Comparison of ENCODE assay signal across 20 cellular contexts in genomic region chr11:865512-866430, GRCh38. TPM values are rescaled to one million over a fixed set of nuclear protein-coding genes. Genes with fewer than 3 reads are reported as not detected.
A peak's percentile ranks its signal among the peaks of the same experiment; 100 is the strongest.
DNase-seq lines count a peak whose midpoint lies in the region; ATAC-seq, FAIRE-seq and TF ChIP-seq lines count a peak whose summit lies in the region.
"Had no signal": no experiment of that assay in that cellular context is flagged by ENCODE, and none has a peak within 500 bp of the region (broad histone marks: within the 10 kb centered on the region; RNA-seq: fewer than 3 reads in every experiment).

No MANE protein-coding gene starts in this region.

- TF ChIP-seq RAD21 in HepG2 (CRISPR knock-in tag; IDR thresholded peaks at IDR 0.05): no peak

- H3K4me2 ChIP-seq in HepG2 (ENCODE audit: low read depth, low read length): no peak overlapping the region
- H3K4me2 ChIP-seq: PC-9 had no signal

- H4K20me1 ChIP-seq in HepG2 (ENCODE audit: insufficient read depth, low read length): no peaks in the 10 kb centered on the region

- peak overlapping the region; percentile 15 for H3K4me3 Mint-ChIP-seq in activated naive CD4-positive, alpha-beta T cell treated with anti-CD3 and anti-CD28 coated beads, Interleukin-2, amount 50 U/mL, for 24 hours
- H3K4me3 Mint-ChIP-seq in activated naive CD4-positive, alpha-beta T cell treated with anti-CD3 and anti-CD28 coated beads for 36 hours: no peak overlapping the region
- no peak overlapping the region for H3K4me3 Mint-ChIP-seq in central memory CD8-positive, alpha-beta T cell
- H3K4me3 Mint-ChIP-seq in CD4-positive, alpha-beta T cell: no peak overlapping the region
- H3K4me3 Mint-ChIP-seq: IgD-negative memory B cell had no signal

- H3K36me3 ChIP-seq in HepG2 (replicated peaks in 1 of 2; ENCODE audit: control insufficient read depth in 1 of 2, insufficient read depth in 2 of 2, low read length in 2 of 2): peaks cover 3 to 6% of the 10 kb centered on the region in 2 experiments; a peak in 2 of 5 replicates

- no peak for TF ChIP-seq CTCF in HepG2 (CRISPR knock-in tag; IDR thresholded peaks at IDR 0.05)
- no peak for TF ChIP-seq CTCF in CD4-positive, alpha-beta T cell (IDR thresholded peaks at IDR 0.05)

- TF ChIP-seq EP300 in HepG2 (IDR thresholded peaks at IDR 0.05; ENCODE audit: low read depth in 2 of 2, low read length in 2 of 2) (no peak), HepG2 (CRISPR knock-in tag; IDR thresholded peaks at IDR 0.05; ENCODE audit: borderline replicate concordance) (no peak)

- H3K27ac ChIP-seq in HepG2 (ENCODE audit: extremely low read length, insufficient read depth, low read length): no peak overlapping the region
- H3K27ac ChIP-seq in CD4-positive, alpha-beta T cell (ENCODE audit: low read depth, low read length): no peak overlapping the region
- no peak overlapping the region for H3K27ac ChIP-seq in substantia nigra (ENCODE audit: low read depth, low read length, poor library complexity, severe bottlenecking)
- H3K27ac ChIP-seq: PC-9 had no signal

- H3K9me3 Mint-ChIP-seq in activated naive CD4-positive, alpha-beta T cell treated with anti-CD3 and anti-CD28 coated beads, Interleukin-2, amount 50 U/mL, for 24 hours: no peaks in the 10 kb centered on the region
- no peaks in the 10 kb centered on the region for H3K9me3 Mint-ChIP-seq in activated naive CD4-positive, alpha-beta T cell treated with anti-CD3 and anti-CD28 coated beads for 36 hours
- H3K9me3 Mint-ChIP-seq in central memory CD8-positive, alpha-beta T cell: no peaks in the 10 kb centered on the region
- no peaks in the 10 kb centered on the region for H3K9me3 Mint-ChIP-seq in CD4-positive, alpha-beta T cell
- H3K9me3 Mint-ChIP-seq: IgD-negative memory B cell had no signal

- no peak overlapping the region for H3K9ac ChIP-seq in HepG2 (ENCODE audit: insufficient read depth, low read depth, low read length)

- ATAC-seq in central memory CD8-positive, alpha-beta T cell (replicated peaks; ENCODE audit: extremely low read depth, poor library complexity, severe bottlenecking): no peak
- no peak for ATAC-seq in HepG2
- ATAC-seq in CD4-positive, alpha-beta T cell (ENCODE audit: poor library complexity): no peak

- no TSS peak for BruUV-seq in HepG2 (replicated peaks; lab: Mats Ljungman, UMichigan)

- H3K4me3 ChIP-seq in HepG2 (replicated peaks in 1 of 3; ENCODE audit: insufficient read depth in 1 of 3, low read depth in 2 of 3, low read length in 3 of 3): no peak overlapping the region
- H3K4me3 ChIP-seq: PC-9 had no signal

- TF ChIP-seq POLR2A in HepG2 (IDR thresholded peaks at IDR 0.05; ENCODE audit: insufficient read depth in 1 of 2, low read depth in 2 of 2, low read length in 2 of 2): 0 out of 4 replicates have a peak, but pooled peaks of 1 of the 2 experiments have one; percentile 36

- no peaks in the 10 kb centered on the region for H3K36me3 Mint-ChIP-seq in activated naive CD4-positive, alpha-beta T cell treated with anti-CD3 and anti-CD28 coated beads, Interleukin-2, amount 50 U/mL, for 24 hours
- no peaks in the 10 kb centered on the region for H3K36me3 Mint-ChIP-seq in activated naive CD4-positive, alpha-beta T cell treated with anti-CD3 and anti-CD28 coated beads for 36 hours (ENCODE audit: low read depth)
- H3K36me3 Mint-ChIP-seq in central memory CD8-positive, alpha-beta T cell (ENCODE audit: insufficient read depth): peaks cover 4% of the 10 kb centered on the region
- H3K36me3 Mint-ChIP-seq in CD4-positive, alpha-beta T cell (ENCODE audit: low read depth): no peaks in the 10 kb centered on the region
- H3K36me3 Mint-ChIP-seq: IgD-negative memory B cell had no signal

- 89% methylated on average over 24 of the region's 39 CpGs for WGBS in HepG2 (ENCODE audit: low lambda C conversion rate)

- intact Hi-C loops in activated naive CD4-positive, alpha-beta T cell treated with anti-CD3 and anti-CD28 coated beads for 36 hours (cut with micrococcal nuclease): no loop called here
- intact Hi-C loops in HepG2 (cut with micrococcal nuclease; ENCODE audit: unreplicated experiment): no loop called here
- intact Hi-C loops in CD4-positive, alpha-beta T cell (cut with DNase I, micrococcal nuclease): no loop called here

- no peaks in the 10 kb centered on the region for H3K9me3 ChIP-seq in HepG2 (ENCODE audit: low read length)
- no peaks in the 10 kb centered on the region for H3K9me3 ChIP-seq in CD4-positive, alpha-beta T cell (ENCODE audit: control insufficient read depth, low read length)

- no peak for DNase-seq in activated naive CD4-positive, alpha-beta T cell treated with anti-CD3 and anti-CD28 coated beads for 36 hours
- DNase-seq in central memory CD8-positive, alpha-beta T cell (ENCODE audit: low spot score in 2 of 2): no peak
- DNase-seq in HepG2 (ENCODE audit: low spot score) (no peak), SW480 (ENCODE audit: low spot score) (no peak), cerebellum (ENCODE audit: low spot score) (no peak), substantia nigra (lab: John Stamatoyannopoulos, UW) (no peak)
- no peak for DNase-seq in CD4-positive, alpha-beta T cell
- DNase-seq: COR-L47, DMS53, NCI-H1048, NCI-H1417, NCI-H1694, NCI-H2029 treated with DMSO at 0.1 percent for 48 hours, NCI-H526 treated with DMSO at 0.1 percent for 48 hours, PC-9, RPMI8226, SHP77 treated with DMSO at 0.1 percent for 48 hours had no signal

- FAIRE-seq in HepG2 (lab: Jason Lieb, UNC): no peak

- no peak overlapping the region for H3K27ac Mint-ChIP-seq in activated naive CD4-positive, alpha-beta T cell treated with anti-CD3 and anti-CD28 coated beads, Interleukin-2, amount 50 U/mL, for 24 hours
- H3K27ac Mint-ChIP-seq in activated naive CD4-positive, alpha-beta T cell treated with anti-CD3 and anti-CD28 coated beads for 36 hours: no peak overlapping the region
- peak overlapping the region; percentile 61 for H3K27ac Mint-ChIP-seq in central memory CD8-positive, alpha-beta T cell (ENCODE audit: low read depth)
- no peak overlapping the region for H3K27ac Mint-ChIP-seq in CD4-positive, alpha-beta T cell
- H3K27ac Mint-ChIP-seq: IgD-negative memory B cell had no signal

- POLR2A ChIA-PET in HepG2 (lab: Yijun Ruan, JAX): interaction anchor here (1.0 kb wide), 1 partner anchor 624 kb away, joined by 3 read pairs; no protein-coding TSS in a partner anchor
- POLR2A ChIA-PET in CD4-positive, alpha-beta T cell (lab: Charles Lee): no interaction called here

- H2AFZ ChIP-seq in HepG2 (ENCODE audit: low read length): no peak overlapping the region
- H2AFZ ChIP-seq: PC-9 had no signal

- CTCF ChIA-PET in activated naive CD4-positive, alpha-beta T cell treated with anti-CD3 and anti-CD28 coated beads for 36 hours (lab: Charles Lee): no interaction called here
- CTCF ChIA-PET in HepG2 (lab: Yijun Ruan, JAX; ENCODE audit: low intra/inter-chr PET ratio, low total read pairs): no interaction called here
- CTCF ChIA-PET in CD4-positive, alpha-beta T cell (lab: Charles Lee): no interaction called here

- no peaks in the 10 kb centered on the region for H3K27me3 Mint-ChIP-seq in activated naive CD4-positive, alpha-beta T cell treated with anti-CD3 and anti-CD28 coated beads, Interleukin-2, amount 50 U/mL, for 24 hours
- H3K27me3 Mint-ChIP-seq in activated naive CD4-positive, alpha-beta T cell treated with anti-CD3 and anti-CD28 coated beads for 36 hours (ENCODE audit: low read depth): no peaks in the 10 kb centered on the region
- no peaks in the 10 kb centered on the region for H3K27me3 Mint-ChIP-seq in central memory CD8-positive, alpha-beta T cell
- no peaks in the 10 kb centered on the region for H3K27me3 Mint-ChIP-seq in CD4-positive, alpha-beta T cell
- H3K27me3 Mint-ChIP-seq: IgD-negative memory B cell had no signal

- in situ Hi-C loops in HepG2 (cut with HindIII; ENCODE audit: extremely low pct_ligation_motif_present, low pct_unique_long_range_greater_than_20kb): no loop called here

- H3K4me1 ChIP-seq in HepG2 (ENCODE audit: insufficient read depth, low read length): 0 out of 2 replicates have a peak, but pooled peaks cover 8% of the 10 kb centered on the region

- no peaks in the 10 kb centered on the region for H3K79me2 ChIP-seq in HepG2 (ENCODE audit: insufficient read depth, low read length)

- no peaks in the 10 kb centered on the region for H3K4me1 Mint-ChIP-seq in activated naive CD4-positive, alpha-beta T cell treated with anti-CD3 and anti-CD28 coated beads, Interleukin-2, amount 50 U/mL, for 24 hours
- H3K4me1 Mint-ChIP-seq in activated naive CD4-positive, alpha-beta T cell treated with anti-CD3 and anti-CD28 coated beads for 36 hours (ENCODE audit: low read depth): no peaks in the 10 kb centered on the region
- no peaks in the 10 kb centered on the region for H3K4me1 Mint-ChIP-seq in central memory CD8-positive, alpha-beta T cell
- H3K4me1 Mint-ChIP-seq in CD4-positive, alpha-beta T cell (ENCODE audit: low read depth): no peaks in the 10 kb centered on the region
- H3K4me1 Mint-ChIP-seq: IgD-negative memory B cell had no signal

- H3K27me3 ChIP-seq in HepG2 (ENCODE audit: control insufficient read depth in 1 of 2, insufficient read depth in 2 of 2, low read length in 2 of 2): no peaks in the 10 kb centered on the region
- no peaks in the 10 kb centered on the region for H3K27me3 ChIP-seq in CD4-positive, alpha-beta T cell (ENCODE audit: control insufficient read depth, insufficient read depth, low read length)

RNA-seq across cellular contexts. Expression of gene TSPAN4, which starts 23.1 kb away (rescaled TPM):
- 1 to 10 TPM; 5.0 to 6.3 TPM for total RNA-seq in activated naive CD4-positive, alpha-beta T cell treated with anti-CD3 and anti-CD28 coated beads for 36 hours
- total RNA-seq in HepG2 (2016; rRNA removed; fragmentation: Illumina TruSeq; extraction: Trizol) (13.2 and 31.7 TPM in 2 replicates), cerebellum (34.8 TPM)
- total RNA-seq in HepG2 (2016; cell fraction: cytosol; rRNA removed; fragmentation: Illumina TruSeq; extraction: Trizol; ENCODE audit: low read depth): 8.9 and 10.0 TPM in 2 replicates
- total RNA-seq in HepG2 (2016; cell fraction: insoluble cytoplasmic fraction; rRNA removed; fragmentation: Illumina TruSeq; extraction: Trizol): 12.0 and 31.8 TPM in 2 replicates
- 11.0 and 13.5 TPM in 2 replicates for total RNA-seq in HepG2 (2016; cell fraction: membrane; rRNA removed; fragmentation: Illumina TruSeq; extraction: Trizol)
- total RNA-seq in HepG2 (2016; cell fraction: nucleus; rRNA removed; fragmentation: Illumina TruSeq; extraction: Trizol): 26.1 and 32.6 TPM in 2 replicates
- polyA plus RNA-seq in HepG2 (2011; rRNA removed): 68.3 and 88.5 TPM in 2 replicates
- 60.2 and 113 TPM in 2 replicates for polyA plus RNA-seq in HepG2 (2011; cell fraction: cytosol; rRNA removed)
- 232 and 327 TPM in 2 replicates for polyA plus RNA-seq in HepG2 (2011; cell fraction: nucleus; rRNA removed)
- polyA plus RNA-seq in HepG2 (2012): 22.7 and 28.5 TPM in 2 replicates
- 10.4 TPM in 2 replicates for polyA plus RNA-seq in HepG2 (2016; cell fraction: cytosol; fragmentation: Illumina TruSeq; extraction: Trizol; ENCODE audit: low read depth)
- polyA plus RNA-seq in HepG2 (2016; cell fraction: insoluble cytoplasmic fraction; fragmentation: Illumina TruSeq; extraction: Trizol; ENCODE audit: low read depth): 11.8 and 12.7 TPM in 2 replicates
- polyA plus RNA-seq in HepG2 (2016; cell fraction: membrane; fragmentation: Illumina TruSeq; extraction: Trizol; ENCODE audit: low read depth): 8.5 and 12.0 TPM in 2 replicates
- 59.4 and 62.8 TPM in 2 replicates for polyA plus RNA-seq in HepG2 (2016; cell fraction: nucleus; fragmentation: Illumina TruSeq; extraction: Trizol; ENCODE audit: insufficient read depth, low read depth)
- polyA minus RNA-seq in HepG2 (2011; rRNA and poly(A)+ RNA removed; ENCODE audit: low replicate concordance): 59.6 and 124 TPM in 2 replicates
- polyA minus RNA-seq in HepG2 (2011; cell fraction: cytosol; rRNA and poly(A)+ RNA removed): 24.9 and 25.9 TPM in 2 replicates
- polyA minus RNA-seq in HepG2 (2011; cell fraction: nucleus; rRNA and poly(A)+ RNA removed): 16.4 and 16.9 TPM in 2 replicates
- 1 to 10 TPM; 1.6 to 2.0 TPM for total RNA-seq in CD4-positive, alpha-beta T cell

RNA-seq across cellular contexts. Expression of gene POLR2L, which starts 23.4 kb away (rescaled TPM):
- 10 to 100 TPM; 68.1 to 68.2 TPM for total RNA-seq in activated naive CD4-positive, alpha-beta T cell treated with anti-CD3 and anti-CD28 coated beads for 36 hours
- total RNA-seq in HepG2 (2016; rRNA removed; fragmentation: Illumina TruSeq; extraction: Trizol) (114 and 146 TPM in 2 replicates), cerebellum (23.7 TPM)
- 37.0 and 48.5 TPM in 2 replicates for total RNA-seq in HepG2 (2016; cell fraction: cytosol; rRNA removed; fragmentation: Illumina TruSeq; extraction: Trizol; ENCODE audit: low read depth)
- 113 and 136 TPM in 2 replicates for total RNA-seq in HepG2 (2016; cell fraction: insoluble cytoplasmic fraction; rRNA removed; fragmentation: Illumina TruSeq; extraction: Trizol)
- 68.6 and 79.8 TPM in 2 replicates for total RNA-seq in HepG2 (2016; cell fraction: membrane; rRNA removed; fragmentation: Illumina TruSeq; extraction: Trizol)
- 34.9 and 39.5 TPM in 2 replicates for total RNA-seq in HepG2 (2016; cell fraction: nucleus; rRNA removed; fragmentation: Illumina TruSeq; extraction: Trizol)
- 104 and 115 TPM in 2 replicates for polyA plus RNA-seq in HepG2 (2011; rRNA removed)
- 35.1 and 78.0 TPM in 2 replicates for polyA plus RNA-seq in HepG2 (2011; cell fraction: cytosol; rRNA removed)
- 44.7 and 47.4 TPM in 2 replicates for polyA plus RNA-seq in HepG2 (2011; cell fraction: nucleus; rRNA removed)
- 57.4 and 93.8 TPM in 2 replicates for polyA plus RNA-seq in HepG2 (2012)
- polyA plus RNA-seq in HepG2 (2016; cell fraction: cytosol; fragmentation: Illumina TruSeq; extraction: Trizol; ENCODE audit: low read depth): 58.6 and 89.5 TPM in 2 replicates
- 221 and 225 TPM in 2 replicates for polyA plus RNA-seq in HepG2 (2016; cell fraction: insoluble cytoplasmic fraction; fragmentation: Illumina TruSeq; extraction: Trizol; ENCODE audit: low read depth)
- polyA plus RNA-seq in HepG2 (2016; cell fraction: membrane; fragmentation: Illumina TruSeq; extraction: Trizol; ENCODE audit: low read depth): 90.2 and 102 TPM in 2 replicates
- 84.0 and 90.2 TPM in 2 replicates for polyA plus RNA-seq in HepG2 (2016; cell fraction: nucleus; fragmentation: Illumina TruSeq; extraction: Trizol; ENCODE audit: insufficient read depth, low read depth)
- 129 and 143 TPM in 2 replicates for polyA minus RNA-seq in HepG2 (2011; rRNA and poly(A)+ RNA removed; ENCODE audit: low replicate concordance)
- 35.6 and 37.0 TPM in 2 replicates for polyA minus RNA-seq in HepG2 (2011; cell fraction: cytosol; rRNA and poly(A)+ RNA removed)
- 27.3 and 33.1 TPM in 2 replicates for polyA minus RNA-seq in HepG2 (2011; cell fraction: nucleus; rRNA and poly(A)+ RNA removed)
- total RNA-seq in CD4-positive, alpha-beta T cell: 10 to 100 TPM; 19.6 to 19.8 TPM

RNA-seq across cellular contexts. Expression of gene CD151, which starts 33.0 kb away (rescaled TPM):
- total RNA-seq in activated naive CD4-positive, alpha-beta T cell treated with anti-CD3 and anti-CD28 coated beads for 36 hours: 10 to 100 TPM; 16.3 to 18.1 TPM
- total RNA-seq in HepG2 (2016; rRNA removed; fragmentation: Illumina TruSeq; extraction: Trizol) (54.0 and 125 TPM in 2 replicates), cerebellum (36.7 TPM)
- total RNA-seq in HepG2 (2016; cell fraction: cytosol; rRNA removed; fragmentation: Illumina TruSeq; extraction: Trizol; ENCODE audit: low read depth): 31.5 and 37.4 TPM in 2 replicates
- total RNA-seq in HepG2 (2016; cell fraction: insoluble cytoplasmic fraction; rRNA removed; fragmentation: Illumina TruSeq; extraction: Trizol): 60.0 and 126 TPM in 2 replicates
- total RNA-seq in HepG2 (2016; cell fraction: membrane; rRNA removed; fragmentation: Illumina TruSeq; extraction: Trizol): 34.7 and 43.1 TPM in 2 replicates
- total RNA-seq in HepG2 (2016; cell fraction: nucleus; rRNA removed; fragmentation: Illumina TruSeq; extraction: Trizol): 93.4 and 110 TPM in 2 replicates
- polyA plus RNA-seq in HepG2 (2011; rRNA removed): 197 and 287 TPM in 2 replicates
- polyA plus RNA-seq in HepG2 (2011; cell fraction: cytosol; rRNA removed): 200 and 252 TPM in 2 replicates
- polyA plus RNA-seq in HepG2 (2011; cell fraction: nucleus; rRNA removed): 375 and 396 TPM in 2 replicates
- polyA plus RNA-seq in HepG2 (2012): 93.8 and 141 TPM in 2 replicates
- 36.4 and 45.9 TPM in 2 replicates for polyA plus RNA-seq in HepG2 (2016; cell fraction: cytosol; fragmentation: Illumina TruSeq; extraction: Trizol; ENCODE audit: low read depth)
- 54.8 and 63.7 TPM in 2 replicates for polyA plus RNA-seq in HepG2 (2016; cell fraction: insoluble cytoplasmic fraction; fragmentation: Illumina TruSeq; extraction: Trizol; ENCODE audit: low read depth)
- 41.9 and 45.5 TPM in 2 replicates for polyA plus RNA-seq in HepG2 (2016; cell fraction: membrane; fragmentation: Illumina TruSeq; extraction: Trizol; ENCODE audit: low read depth)
- polyA plus RNA-seq in HepG2 (2016; cell fraction: nucleus; fragmentation: Illumina TruSeq; extraction: Trizol; ENCODE audit: insufficient read depth, low read depth): 208 and 218 TPM in 2 replicates
- 312 and 492 TPM in 2 replicates for polyA minus RNA-seq in HepG2 (2011; rRNA and poly(A)+ RNA removed; ENCODE audit: low replicate concordance)
- 90.0 and 90.8 TPM in 2 replicates for polyA minus RNA-seq in HepG2 (2011; cell fraction: cytosol; rRNA and poly(A)+ RNA removed)
- polyA minus RNA-seq in HepG2 (2011; cell fraction: nucleus; rRNA and poly(A)+ RNA removed): 60.9 and 80.8 TPM in 2 replicates
- 10 to 100 TPM; 20.2 to 20.8 TPM for total RNA-seq in CD4-positive, alpha-beta T cell

RNA-seq across cellular contexts. Expression of gene CRACR2B, which starts 38.1 kb away (rescaled TPM):
- total RNA-seq in activated naive CD4-positive, alpha-beta T cell treated with anti-CD3 and anti-CD28 coated beads for 36 hours: under 1 TPM; 0.32 to 0.41 TPM
- 8.9 and 14.9 TPM in 2 replicates for total RNA-seq in HepG2 (2016; rRNA removed; fragmentation: Illumina TruSeq; extraction: Trizol)
- total RNA-seq in HepG2 (2016; cell fraction: cytosol; rRNA removed; fragmentation: Illumina TruSeq; extraction: Trizol; ENCODE audit: low read depth): 5.5 and 5.9 TPM in 2 replicates
- 8.5 and 12.6 TPM in 2 replicates for total RNA-seq in HepG2 (2016; cell fraction: insoluble cytoplasmic fraction; rRNA removed; fragmentation: Illumina TruSeq; extraction: Trizol)
- 6.6 and 10.0 TPM in 2 replicates for total RNA-seq in HepG2 (2016; cell fraction: membrane; rRNA removed; fragmentation: Illumina TruSeq; extraction: Trizol)
- 10.8 and 16.7 TPM in 2 replicates for total RNA-seq in HepG2 (2016; cell fraction: nucleus; rRNA removed; fragmentation: Illumina TruSeq; extraction: Trizol)
- 21.0 and 27.7 TPM in 2 replicates for polyA plus RNA-seq in HepG2 (2011; rRNA removed)
- 9.8 and 16.5 TPM in 2 replicates for polyA plus RNA-seq in HepG2 (2011; cell fraction: cytosol; rRNA removed)
- polyA plus RNA-seq in HepG2 (2011; cell fraction: nucleus; rRNA removed): 278 and 343 TPM in 2 replicates
- polyA plus RNA-seq in HepG2 (2012): 10.5 and 14.8 TPM in 2 replicates
- polyA plus RNA-seq in HepG2 (2016; cell fraction: cytosol; fragmentation: Illumina TruSeq; extraction: Trizol; ENCODE audit: low read depth): 8.3 and 10.9 TPM in 2 replicates
- 14.8 and 17.4 TPM in 2 replicates for polyA plus RNA-seq in HepG2 (2016; cell fraction: insoluble cytoplasmic fraction; fragmentation: Illumina TruSeq; extraction: Trizol; ENCODE audit: low read depth)
- polyA plus RNA-seq in HepG2 (2016; cell fraction: membrane; fragmentation: Illumina TruSeq; extraction: Trizol; ENCODE audit: low read depth): 11.2 and 14.5 TPM in 2 replicates
- 48.6 and 55.2 TPM in 2 replicates for polyA plus RNA-seq in HepG2 (2016; cell fraction: nucleus; fragmentation: Illumina TruSeq; extraction: Trizol; ENCODE audit: insufficient read depth, low read depth)
- polyA minus RNA-seq in HepG2 (2011; rRNA and poly(A)+ RNA removed; ENCODE audit: low replicate concordance): 3.4 and 13.9 TPM in 2 replicates
- 7.5 and 8.4 TPM in 2 replicates for polyA minus RNA-seq in HepG2 (2011; cell fraction: cytosol; rRNA and poly(A)+ RNA removed)
- 22.7 and 23.2 TPM in 2 replicates for polyA minus RNA-seq in HepG2 (2011; cell fraction: nucleus; rRNA and poly(A)+ RNA removed)
- under 1 TPM in 1 of 2 experiments, not detected in 1; 0.33 TPM for total RNA-seq in CD4-positive, alpha-beta T cell
- total RNA-seq in cerebellum: 4.0 TPM
- total RNA-seq: H4 had no signal

RNA-seq across cellular contexts. Expression of gene CHID1, which starts 44.8 kb away (rescaled TPM):
- total RNA-seq in activated naive CD4-positive, alpha-beta T cell treated with anti-CD3 and anti-CD28 coated beads for 36 hours: 10 to 100 TPM; 51.8 to 56.3 TPM
- total RNA-seq in HepG2 (2016; rRNA removed; fragmentation: Illumina TruSeq; extraction: Trizol) (39.6 and 65.1 TPM in 2 replicates), cerebellum (28.4 TPM)
- 33.8 and 46.6 TPM in 2 replicates for total RNA-seq in HepG2 (2016; cell fraction: cytosol; rRNA removed; fragmentation: Illumina TruSeq; extraction: Trizol; ENCODE audit: low read depth)
- 38.9 and 71.7 TPM in 2 replicates for total RNA-seq in HepG2 (2016; cell fraction: insoluble cytoplasmic fraction; rRNA removed; fragmentation: Illumina TruSeq; extraction: Trizol)
- total RNA-seq in HepG2 (2016; cell fraction: membrane; rRNA removed; fragmentation: Illumina TruSeq; extraction: Trizol): 45.9 and 51.6 TPM in 2 replicates
- total RNA-seq in HepG2 (2016; cell fraction: nucleus; rRNA removed; fragmentation: Illumina TruSeq; extraction: Trizol): 60.6 and 61.3 TPM in 2 replicates
- 93.6 and 102 TPM in 2 replicates for polyA plus RNA-seq in HepG2 (2011; rRNA removed)
- polyA plus RNA-seq in HepG2 (2011; cell fraction: cytosol; rRNA removed): 113 and 124 TPM in 2 replicates
- polyA plus RNA-seq in HepG2 (2011; cell fraction: nucleus; rRNA removed): 70.7 and 76.1 TPM in 2 replicates
- polyA plus RNA-seq in HepG2 (2012): 49.7 and 66.2 TPM in 2 replicates
- 34.4 and 49.9 TPM in 2 replicates for polyA plus RNA-seq in HepG2 (2016; cell fraction: cytosol; fragmentation: Illumina TruSeq; extraction: Trizol; ENCODE audit: low read depth)
- polyA plus RNA-seq in HepG2 (2016; cell fraction: insoluble cytoplasmic fraction; fragmentation: Illumina TruSeq; extraction: Trizol; ENCODE audit: low read depth): 41.0 and 42.5 TPM in 2 replicates
- polyA plus RNA-seq in HepG2 (2016; cell fraction: membrane; fragmentation: Illumina TruSeq; extraction: Trizol; ENCODE audit: low read depth): 38.3 and 51.4 TPM in 2 replicates
- 96.7 and 105 TPM in 2 replicates for polyA plus RNA-seq in HepG2 (2016; cell fraction: nucleus; fragmentation: Illumina TruSeq; extraction: Trizol; ENCODE audit: insufficient read depth, low read depth)
- 40.3 and 91.1 TPM in 2 replicates for polyA minus RNA-seq in HepG2 (2011; rRNA and poly(A)+ RNA removed; ENCODE audit: low replicate concordance)
- 32.6 and 33.2 TPM in 2 replicates for polyA minus RNA-seq in HepG2 (2011; cell fraction: cytosol; rRNA and poly(A)+ RNA removed)
- 25.8 and 26.1 TPM in 2 replicates for polyA minus RNA-seq in HepG2 (2011; cell fraction: nucleus; rRNA and poly(A)+ RNA removed)
- 10 to 100 TPM; 17.1 to 22.8 TPM for total RNA-seq in CD4-positive, alpha-beta T cell
